8 cellular contexts compared by ENCODE assay signal in genomic region chr11:62340269-62340901, GRCh38. TPM values are rescaled to one million over a fixed set of nuclear protein-coding genes. Genes with fewer than 3 reads are reported as not detected.
A peak's percentile ranks its signal among the peaks of the same experiment; 100 is the strongest.
DNase-seq lines count a peak whose midpoint lies in the region; ATAC-seq and TF ChIP-seq lines count a peak whose summit lies in the region.

No MANE protein-coding gene starts in this region.

- peak; percentile 82 for TF ChIP-seq CTCF in BJ (IDR thresholded peaks at IDR 0.05; ENCODE audit: insufficient read depth, low read depth, low read length)
- peak; percentile 57 to 72 (median 66) for TF ChIP-seq CTCF in HCT116 (IDR thresholded peaks at IDR 0.05 in 2 of 3, conservative IDR thresholded peaks at IDR 0.05 in 1 of 3; ENCODE audit: borderline replicate concordance in 1 of 3, insufficient read depth in 1 of 3, low read depth in 2 of 3, low read length in 2 of 3)
- peak in 5 of 6 experiments; percentile 31 to 81 (median 78) for TF ChIP-seq CTCF in Peyer's patch (IDR thresholded peaks at IDR 0.05)

- DNase-seq in BJ (ENCODE audit: low read depth): no peak
- DNase-seq in HCT116 (ENCODE audit: low read depth, low spot score): peak; percentile 19
- DNase-seq in Peyer's patch: peak; percentile 47 to 86 (median 69)
- DNase-seq in activated naive CD4-positive, alpha-beta T cell treated with Interleukin-2 at 50 U/mL for 16 hours: peak; percentile 56
- peak; percentile 88 for DNase-seq in globus pallidus (ENCODE audit: low spot score)
- peak; percentile 56 to 95 (median 78) for DNase-seq in posterior cingulate gyrus

- H3K9me2 ChIP-seq in HCT116 (ENCODE audit: insufficient read depth): no peaks in the 10 kb centered on the region

- H3K9me3 ChIP-seq in HCT116 (ENCODE audit: control insufficient read depth in 1 of 2, insufficient read depth in 1 of 2, low read depth in 1 of 2, low read length in 2 of 2): no peaks in the 10 kb centered on the region
- no peaks in the 10 kb centered on the region for H3K9me3 ChIP-seq in Peyer's patch

- H3K4me3 ChIP-seq in BJ (ENCODE audit: low read depth, low read length) (no peak overlapping the region), HCT116 (replicated peaks in 1 of 2; ENCODE audit: low read depth in 1 of 2, low read length in 2 of 2) (no peak overlapping the region), Peyer's patch (no peak overlapping the region)

- no TSS peak for BruUV-seq in HCT116 (replicated peaks; lab: Mats Ljungman, UMichigan)

- H2AFZ ChIP-seq in HCT116 (ENCODE audit: low read depth, low read length, poor library complexity, severe bottlenecking): no peak overlapping the region

- no peak for TF ChIP-seq POLR2A in HCT116 (IDR thresholded peaks at IDR 0.05; ENCODE audit: borderline replicate concordance, extremely low read depth, insufficient read depth, insufficient read length)
- TF ChIP-seq POLR2A in Peyer's patch (IDR thresholded peaks at IDR 0.05): no peak

- H3K4me2 ChIP-seq in HCT116 (ENCODE audit: low read length): no peak overlapping the region

- H3K4me1 ChIP-seq in HCT116 (ENCODE audit: control insufficient read depth in 1 of 2, insufficient read depth in 2 of 2, low read length in 2 of 2) (peaks cover 0 to 17% of the 10 kb centered on the region in 2 experiments; a peak in 2 of 4 replicates), Peyer's patch (peaks cover 0 to 5% (median 0%) of the 10 kb centered on the region in 4 donors)

- H3K27me3 ChIP-seq in BJ (ENCODE audit: control insufficient read depth, insufficient read depth, low read length): peaks cover 4% of the 10 kb centered on the region; the same call in 1 of the 2 replicates
- no peaks in the 10 kb centered on the region for H3K27me3 ChIP-seq in HCT116 (ENCODE audit: insufficient read depth, low read length)
- H3K27me3 ChIP-seq in Peyer's patch: no peaks in the 10 kb centered on the region

- POLR2A ChIA-PET in BJ (lab: Charles Lee): no interaction called here
- POLR2A ChIA-PET in HCT116 (lab: Charles Lee): no interaction called here

- no peak overlapping the region for H3K27ac ChIP-seq in HCT116 (ENCODE audit: low read depth, low read length)
- no peak overlapping the region for H3K27ac ChIP-seq in Peyer's patch

- RAD21 ChIA-PET in HCT116 (lab: Charles Lee; ENCODE audit: low non-redundant PET in 1 of 2, low total read pairs in 2 of 2, uncharacterized antibody in 2 of 2, unreplicated experiment in 2 of 2): no interaction called here

- no peaks in the 10 kb centered on the region for H4K20me1 ChIP-seq in HCT116 (ENCODE audit: insufficient read depth)

- H3K79me2 ChIP-seq in HCT116 (ENCODE audit: insufficient read depth, low read length): no peaks in the 10 kb centered on the region

- H3K9ac ChIP-seq in HCT116 (ENCODE audit: low read length): no peak overlapping the region

- TF ChIP-seq RAD21 in HCT116 (IDR thresholded peaks at IDR 0.05; ENCODE audit: low read depth): peak; percentile 61

- CTCF ChIA-PET in BJ (lab: Yijun Ruan, JAX): interaction anchor here (0.8 to 3.1 kb wide), 13 partner anchors 9 to 543 kb away, joined by 3 to 20 read pairs (median 7); no protein-coding TSS in a partner anchor
- CTCF ChIA-PET in HCT116 (lab: Charles Lee): interaction anchor here (0.8 to 2.1 kb wide), 9 partner anchors 9 to 169 kb away, joined by 3 to 13 read pairs (median 5); no protein-coding TSS in a partner anchor

- ATAC-seq in HCT116 (no peak), GM18520 (IDR thresholded peaks at IDR 0.05; ENCODE audit: unreplicated experiment) (no peak), HG02623 (IDR thresholded peaks at IDR 0.05; ENCODE audit: unreplicated experiment) (no peak)

- H3K36me3 ChIP-seq in BJ (ENCODE audit: control insufficient read depth, insufficient read depth, low read length) (no peaks in the 10 kb centered on the region), HCT116 (ENCODE audit: control insufficient read depth in 1 of 2, insufficient read depth in 2 of 2, low read length in 2 of 2) (0 out of 4 replicates have a peak, but pooled peaks cover 0 to 3% of the 10 kb centered on the region in 2 experiments), Peyer's patch (no peaks in the 10 kb centered on the region)

- intact Hi-C loops in HCT116 (cut with micrococcal nuclease) (loop anchor here (1.0 kb wide), 1 partner anchor 38 kb away; no protein-coding TSS in a partner anchor), posterior cingulate gyrus (cut with DNase I) (loop anchor here (1.0 kb wide), 1 partner anchor 38 kb away; no protein-coding TSS in a partner anchor)

TF ChIP-seq in HCT116, 20 proteins besides CTCF, POLR2A, EP300 and RAD21:
- TF ChIP-seq ZNF274 (IDR thresholded peaks at IDR 0.05; ENCODE audit: low read depth, low read length) (no peak), ATF3 (IDR thresholded peaks at IDR 0.05) (no peak), EGR1 (IDR thresholded peaks at IDR 0.05; ENCODE audit: low read depth) (no peak), CEBPB (IDR thresholded peaks at IDR 0.05; ENCODE audit: low read depth) (no peak), MAX (IDR thresholded peaks at IDR 0.05) (no peak), POLR2AphosphoS5 (IDR thresholded peaks at IDR 0.05; ENCODE audit: low read depth, low read length) (no peak)

RNA-seq across cellular contexts. Expression of gene ASRGL1, which starts 3.1 kb away (rescaled TPM):
- polyA plus RNA-seq in BJ (2011; rRNA removed): 0.58 and 0.75 TPM in 2 replicates
- polyA minus RNA-seq in BJ (2011; rRNA and poly(A)+ RNA removed): not detected in 2 replicates
- total RNA-seq in HCT116 (2021; ENCODE audit: unreplicated experiment) (27.6 TPM), Peyer's patch (10 to 100 TPM; 26.0 to 57.8 (median 29.8) TPM)
- polyA plus RNA-seq in HCT116 (2012): 13.1 and 14.9 TPM in 2 replicates

RNA-seq across cellular contexts. Expression of gene SCGB1D4, which starts 41.5 kb away (rescaled TPM):
- polyA plus RNA-seq in BJ (2011; rRNA removed): not detected in 2 replicates
- polyA minus RNA-seq in BJ (2011; rRNA and poly(A)+ RNA removed): not detected in 2 replicates
- not detected for total RNA-seq in HCT116 (2021; ENCODE audit: unreplicated experiment)
- polyA plus RNA-seq in HCT116 (2012): not detected in 2 replicates
- not detected for total RNA-seq in Peyer's patch
